Comparison of ENCODE assay signal across 11 cellular contexts in genomic region chr6:42704251-42704936, GRCh38. TPM values are rescaled to one million over a fixed set of nuclear protein-coding genes. Genes with fewer than 3 reads are reported as not detected.
DNase-seq lines count a peak whose midpoint lies in the region; ATAC-seq and TF ChIP-seq lines count a peak whose summit lies in the region.
"Had no signal": no experiment of that assay in that cellular context is flagged by ENCODE, and none has a peak within 500 bp of the region (broad histone marks: within the 10 kb centered on the region; RNA-seq: fewer than 3 reads in every experiment).

No MANE protein-coding gene starts in this region.

- H3K9me3 ChIP-seq in iPS DF 6.9 (ENCODE audit: control insufficient read depth, insufficient read depth, low read length) (no peaks in the 10 kb centered on the region), sigmoid colon (no peaks in the 10 kb centered on the region)
- H3K9me3 ChIP-seq: neutrophil had no signal

- TF ChIP-seq RAD21 in Ishikawa (IDR thresholded peaks at IDR 0.05; ENCODE audit: low read depth): no peak

- no peak overlapping the region for H3K27ac Mint-ChIP-seq in T-helper 2 cell treated with Interferon-gamma antibody and Interleukin-4, amounts not matched to agents 5 μg/mL and 100 μg/mL, for 36 hours

- H3K9me3 Mint-ChIP-seq in T-helper 2 cell treated with Interferon-gamma antibody and Interleukin-4, amounts not matched to agents 5 μg/mL and 100 μg/mL, for 36 hours: no peaks in the 10 kb centered on the region

- TF ChIP-seq EP300 in Ishikawa (IDR thresholded peaks at IDR 0.05; ENCODE audit: borderline replicate concordance) (no peak), sigmoid colon (IDR thresholded peaks at IDR 0.05) (no peak)

- intact Hi-C loops in sigmoid colon (cut with DNase I): no loop called here

- no peak for TF ChIP-seq CTCF in sigmoid colon (IDR thresholded peaks at IDR 0.05)

- no peak overlapping the region for H3K4me3 Mint-ChIP-seq in T-helper 2 cell treated with Interferon-gamma antibody and Interleukin-4, amounts not matched to agents 5 μg/mL and 100 μg/mL, for 36 hours

- no peak for ATAC-seq in HG02759 (IDR thresholded peaks at IDR 0.05; ENCODE audit: unreplicated experiment)
- ATAC-seq: SK-N-SH treated with all-trans-retinoic acid at 6 μM for 48 hours had no signal

- H3K36me3 ChIP-seq in iPS DF 6.9 (ENCODE audit: control insufficient read depth, insufficient read depth, low read length) (no peaks in the 10 kb centered on the region; the same call in 1 of the 2 replicates), sigmoid colon (no peaks in the 10 kb centered on the region)
- H3K36me3 ChIP-seq: neutrophil had no signal

- H3K27me3 ChIP-seq in iPS DF 6.9 (ENCODE audit: control insufficient read depth, insufficient read depth, low read length) (no peaks in the 10 kb centered on the region), sigmoid colon (no peaks in the 10 kb centered on the region)
- H3K27me3 ChIP-seq: neutrophil had no signal

- H3K27me3 Mint-ChIP-seq in T-helper 2 cell treated with Interferon-gamma antibody and Interleukin-4, amounts not matched to agents 5 μg/mL and 100 μg/mL, for 36 hours (ENCODE audit: low read depth): no peaks in the 10 kb centered on the region

- no peaks in the 10 kb centered on the region for H3K4me1 Mint-ChIP-seq in T-helper 2 cell treated with Interferon-gamma antibody and Interleukin-4, amounts not matched to agents 5 μg/mL and 100 μg/mL, for 36 hours (ENCODE audit: low read depth)

- H3K4me3 ChIP-seq in iPS DF 6.9 (ENCODE audit: low read length) (peak overlapping the region; percentile 62; the same call in 1 of the 2 replicates), sigmoid colon (peak overlapping the region in 1 of 4 donors; percentile 48)

- WGBS in iPS DF 6.9 (ENCODE audit: insufficient coverage, insufficient read length): no CpG with 5 or more reads among the region's 24 CpGs
- WGBS in sigmoid colon, 2 donors: 64 to 81% methylated on average over 24 of the region's 24 CpGs

- peaks cover 3% of the 10 kb centered on the region for H3K4me1 ChIP-seq in iPS DF 6.9 (ENCODE audit: control insufficient read depth, insufficient read depth, low read length)
- peaks cover 0 to 11% (median 5%) of the 10 kb centered on the region in 4 donors for H3K4me1 ChIP-seq in sigmoid colon

- no peak for TF ChIP-seq POLR2A in sigmoid colon (IDR thresholded peaks at IDR 0.05)

- H3K36me3 Mint-ChIP-seq in T-helper 2 cell treated with Interferon-gamma antibody and Interleukin-4, amounts not matched to agents 5 μg/mL and 100 μg/mL, for 36 hours (ENCODE audit: low read depth): no peaks in the 10 kb centered on the region

- DNase-seq in brain pericyte (ENCODE audit: low read depth, low spot score) (peak; percentile 42), iPS DF 6.9 (ENCODE audit: low read depth, low spot score) (peak; percentile 74), sigmoid colon (peak; percentile 81), COR-L47 (lab: John Stamatoyannopoulos, UW) (no peak)
- no peak for DNase-seq in stimulated activated CD4-positive, alpha-beta T cell treated with anti-CD3 and anti-CD28 coated beads, Interleukin-2, amount 100 ng/mL, for 24 hours
- DNase-seq in T-helper 2 cell treated with Interferon-gamma antibody and Interleukin-4, amounts not matched to agents 5 μg/mL and 100 μg/mL, for 36 hours (ENCODE audit: low spot score): no peak
- DNase-seq: NCI-H226 had no signal

- no peak overlapping the region for H3K27ac ChIP-seq in iPS DF 6.9 (ENCODE audit: low read length)
- peak overlapping the region in 1 of 4 donors; percentile 63 for H3K27ac ChIP-seq in sigmoid colon
- H3K27ac ChIP-seq: neutrophil had no signal

TF ChIP-seq in Ishikawa, 13 proteins besides CTCF, POLR2A, EP300 and RAD21:
- peak; percentile 41; the same call in 1 of the 2 replicates for TF ChIP-seq MAX (IDR thresholded peaks at IDR 0.05)
- TF ChIP-seq USF1 (IDR thresholded peaks at IDR 0.05): no peak
- no peak for TF ChIP-seq TEAD4 (IDR thresholded peaks at IDR 0.05)
- no peak for TF ChIP-seq EGR1 (IDR thresholded peaks at IDR 0.05)
- TF ChIP-seq TCF12 (IDR thresholded peaks at IDR 0.05; ENCODE audit: low read depth): no peak
- no peak for TF ChIP-seq FOXM1 (IDR thresholded peaks at IDR 0.05; ENCODE audit: borderline replicate concordance, low read depth)
TF ChIP-seq in Ishikawa: peak in this region for 1.

RNA-seq across cellular contexts. Expression of gene PRPH2, which starts 18.0 kb away (rescaled TPM):
- 1 to 10 TPM in 2 of 4 donors, under 1 TPM in 2; 0.66 to 3.5 (median 1.9) TPM for total RNA-seq in sigmoid colon
- polyA plus RNA-seq in sigmoid colon: under 1 TPM in 2 of 3 donors, not detected in 1; under 0.01 to 0.71 TPM

RNA-seq across cellular contexts. Expression of gene TBCC, which starts 41.5 kb away (rescaled TPM):
- total RNA-seq in sigmoid colon: 10 to 100 TPM; 16.6 to 39.6 (median 27.7) TPM
- polyA plus RNA-seq in sigmoid colon: 10 to 100 TPM; 30.6 to 35.9 (median 35.4) TPM

Comparison
In these comparisons a context has a peak if more than half of its experiments do, and no peak if none do; other contexts are left out.
1. DNase-seq: peak in brain pericyte (single experiment), iPS DF 6.9 (single experiment) and sigmoid colon (single experiment); none in COR-L47 (single experiment), stimulated activated CD4-positive, alpha-beta T cell treated with anti-CD3 and anti-CD28 coated beads, Interleukin-2, amount 100 ng/mL, for 24 hours (0 of 2) and T-helper 2 cell treated with Interferon-gamma antibody and Interleukin-4, amounts not matched to agents 5 μg/mL and 100 μg/mL, for 36 hours (single experiment).